ENCODE assay signal across 1 cellular context in the genomic region with DNA sequence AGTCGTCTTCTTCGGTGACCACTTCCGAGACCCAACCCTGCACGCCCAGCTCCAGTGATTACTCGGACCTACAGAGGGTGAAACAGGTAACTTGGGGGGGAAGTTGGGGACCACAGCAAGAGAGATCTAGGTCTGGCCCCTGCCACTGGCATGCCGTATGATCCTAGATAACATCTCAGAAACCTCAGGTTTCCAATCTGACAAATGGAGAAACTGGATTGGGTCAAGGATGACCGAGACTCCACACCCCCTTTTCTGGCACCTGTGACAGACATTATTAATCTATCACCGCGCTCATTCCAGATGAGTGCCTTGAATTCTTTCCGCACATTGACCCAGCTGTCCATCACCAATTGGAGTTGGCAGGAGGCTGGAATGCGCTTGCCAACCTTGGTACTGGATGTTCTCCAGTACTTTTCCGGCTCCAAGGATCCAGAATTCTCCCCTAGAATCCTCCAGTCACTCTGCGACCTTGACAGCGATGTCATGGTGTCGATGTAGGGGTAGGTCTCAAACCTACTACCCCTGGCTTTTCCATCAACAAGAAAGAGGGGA.
A peak's percentile ranks its signal among the peaks of the same experiment; 100 is the strongest.
TF ChIP-seq lines count a peak whose summit lies in the region.

No MANE protein-coding gene starts in this region.

TF ChIP-seq in GM12878, 131 proteins besides CTCF, POLR2A, EP300 and RAD21:
- TF ChIP-seq, protein P1, sequence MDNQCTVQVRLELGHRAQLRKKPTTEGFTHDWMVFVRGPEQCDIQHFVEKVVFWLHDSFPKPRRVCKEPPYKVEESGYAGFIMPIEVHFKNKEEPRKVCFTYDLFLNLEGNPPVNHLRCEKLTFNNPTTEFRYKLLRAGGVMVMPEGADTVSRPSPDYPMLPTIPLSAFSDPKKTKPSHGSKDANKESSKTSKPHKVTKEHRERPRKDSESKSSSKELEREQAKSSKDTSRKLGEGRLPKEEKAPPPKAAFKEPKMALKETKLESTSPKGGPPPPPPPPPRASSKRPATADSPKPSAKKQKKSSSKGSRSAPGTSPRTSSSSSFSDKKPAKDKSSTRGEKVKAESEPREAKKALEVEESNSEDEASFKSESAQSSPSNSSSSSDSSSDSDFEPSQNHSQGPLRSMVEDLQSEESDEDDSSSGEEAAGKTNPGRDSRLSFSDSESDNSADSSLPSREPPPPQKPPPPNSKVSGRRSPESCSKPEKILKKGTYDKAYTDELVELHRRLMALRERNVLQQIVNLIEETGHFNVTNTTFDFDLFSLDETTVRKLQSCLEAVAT (IDR thresholded peaks at IDR 0.05) = peak; percentile 68
- no peak for TF ChIP-seq SREBF2 (IDR thresholded peaks at IDR 0.05; ENCODE audit: low read length)
